In genomic region chr15:42736793-42737528, GRCh38 we compare ENCODE assay signal across 8 cellular contexts. TPM values are rescaled to one million over a fixed set of nuclear protein-coding genes. Genes with fewer than 3 reads are reported as not detected.
A peak's percentile ranks its signal among the peaks of the same experiment; 100 is the strongest.
DNase-seq lines count a peak whose midpoint lies in the region; ATAC-seq and TF ChIP-seq lines count a peak whose summit lies in the region.

Gene CDAN1, minus strand, starts transcription at chr15:42737128. Its CDS starts 26 bp downstream, at chr15:42737102.

- no peak for TF ChIP-seq CTCF in WERI-Rb-1 (IDR thresholded peaks at IDR 0.05; ENCODE audit: low read depth, low read length)
- no peak for TF ChIP-seq CTCF in mammary epithelial cell (conservative IDR thresholded peaks at IDR 0.05 in 1 of 2, IDR thresholded peaks at IDR 0.05 in 1 of 2; ENCODE audit: extremely low read depth in 1 of 2, insufficient read depth in 1 of 2, low read depth in 1 of 2, low read length in 2 of 2)

- DNase-seq in NCI-H524 (lab: John Stamatoyannopoulos, UW) (peak; percentile 79 to 86), NCI-H524 treated with DMSO at 0.1 percent for 48 hours (lab: John Stamatoyannopoulos, UW) (no peak), NCI-H2196 (lab: John Stamatoyannopoulos, UW; ENCODE audit: unreplicated experiment) (peak; percentile 75), WERI-Rb-1 (peak; percentile 93), mammary epithelial cell (peak; percentile 75), iPS-NIHi11 (ENCODE audit: low spot score) (peak; percentile 100)

- H3K36me3 ChIP-seq in WERI-Rb-1 = peaks cover 34% of the 10 kb centered on the region
- H3K36me3 ChIP-seq in mammary epithelial cell (ENCODE audit: insufficient read depth, low read length) = peaks cover 5% of the 10 kb centered on the region

- H3K27ac ChIP-seq in WERI-Rb-1 (peak within 1 kb of the TSS; percentile 84), mammary epithelial cell (ENCODE audit: insufficient read depth, low read depth, low read length) (peak within 1 kb of the TSS; percentile 79), skin epidermis (peak within 1 kb of the TSS in 20 of 21 experiments; percentile 63 to 94 (median 81))

- BruUV-seq in mammary epithelial cell (replicated peaks; lab: Mats Ljungman, UMichigan) = no TSS peak

- in situ Hi-C loops in mammary epithelial cell (cut with MboI; ENCODE audit: low sequenced_read_pairs in 2 of 2) = no loop called here

- H3K9ac ChIP-seq in mammary epithelial cell (ENCODE audit: insufficient read depth, low read length) = peak within 1 kb of the TSS; percentile 84

- peak; percentile 80 for ATAC-seq in HG03045 (IDR thresholded peaks at IDR 0.05; ENCODE audit: unreplicated experiment)

- CTCF ChIA-PET in mammary epithelial cell (lab: Charles Lee; ENCODE audit: low non-redundant PET) = no interaction called here

- peaks cover 11% of the 10 kb centered on the region for H3K4me1 ChIP-seq in mammary epithelial cell (ENCODE audit: insufficient read depth, low read length)

- H3K27me3 ChIP-seq in WERI-Rb-1 (ENCODE audit: insufficient read depth, low read depth, severe bottlenecking) (no peaks in the 10 kb centered on the region), mammary epithelial cell (ENCODE audit: insufficient read depth, low read length) (no peaks in the 10 kb centered on the region)

- H3K4me3 ChIP-seq in WERI-Rb-1 (ENCODE audit: low read depth, low read length) = peak within 1 kb of the TSS; percentile 73
- H3K4me3 ChIP-seq in mammary epithelial cell (replicated peaks in 1 of 3; ENCODE audit: insufficient read depth in 1 of 3, low read depth in 2 of 3, low read length in 3 of 3) = peak within 1 kb of the TSS; percentile 69 to 91 (median 89)
- peak within 1 kb of the TSS; percentile 64 to 99 (median 86) for H3K4me3 ChIP-seq in skin epidermis

- H3K9me3 ChIP-seq in WERI-Rb-1 (ENCODE audit: severe bottlenecking) (no peaks in the 10 kb centered on the region), mammary epithelial cell (replicated peaks; ENCODE audit: insufficient read depth, low read length) (no peaks in the 10 kb centered on the region)

- dilution Hi-C loops in mammary epithelial cell (cut with HindIII; ENCODE audit: low sequenced_read_pairs) = no loop called here

- H4K20me1 ChIP-seq in mammary epithelial cell (ENCODE audit: insufficient read depth, low read length) = no peaks in the 10 kb centered on the region

- H2AFZ ChIP-seq in mammary epithelial cell (ENCODE audit: low read depth, low read length) = peak within 1 kb of the TSS; percentile 100

- intact Hi-C loops in mammary epithelial cell (cut with micrococcal nuclease) = loop anchor here (1.0 kb wide), 1 partner anchor 189 kb away; no protein-coding TSS in a partner anchor

- peak within 1 kb of the TSS; percentile 99 for H3K4me2 ChIP-seq in mammary epithelial cell (ENCODE audit: insufficient read depth, low read depth, low read length)

- WGBS in mammary epithelial cell (ENCODE audit: low coverage, missing lambda C conversion rate) = 1% methylated on average over 30 of the region's 76 CpGs

- peaks cover 16% of the 10 kb centered on the region for H3K79me2 ChIP-seq in mammary epithelial cell (ENCODE audit: insufficient read depth, low read length)

RNA-seq across cellular contexts. Expression of gene CDAN1, which starts in this region (rescaled TPM):
- total RNA-seq in mammary epithelial cell = 10 to 100 TPM in 1 of 2 donors, 1 to 10 TPM in 1; 7.5 to 15.0 TPM
- 4.7 TPM for polyA plus RNA-seq in mammary epithelial cell
- 6.4 TPM for polyA minus RNA-seq in mammary epithelial cell
